11 cellular contexts compared by ENCODE assay signal in the genomic region with DNA sequence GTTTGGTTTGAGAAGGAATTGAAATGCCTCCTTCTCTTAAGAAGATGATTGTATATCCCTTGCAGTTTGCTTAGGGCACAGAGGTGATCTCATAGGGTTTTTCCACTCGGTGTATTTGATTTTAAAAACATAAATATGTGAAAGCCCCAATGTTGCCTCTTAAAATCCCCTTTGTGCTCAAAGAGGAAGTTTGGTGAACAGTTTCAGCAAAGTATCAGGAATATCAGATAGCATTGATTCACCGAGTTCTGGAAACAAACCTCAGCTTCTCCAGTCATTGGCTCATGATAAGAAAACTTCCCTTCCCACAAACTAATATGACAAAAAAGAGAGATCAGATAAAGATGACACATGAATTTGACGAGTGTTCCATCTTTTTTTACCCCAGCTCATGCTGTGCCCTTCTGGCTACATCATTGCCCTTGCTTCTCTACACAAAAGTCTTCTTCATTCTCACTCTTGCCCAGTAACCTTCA. TPM values are rescaled to one million over a fixed set of nuclear protein-coding genes. Genes with fewer than 3 reads are reported as not detected.
A peak's percentile ranks its signal among the peaks of the same experiment; 100 is the strongest.
DNase-seq lines count a peak whose midpoint lies in the region; ATAC-seq and TF ChIP-seq lines count a peak whose summit lies in the region.
"Had no signal": no experiment of that assay in that cellular context is flagged by ENCODE, and none has a peak within 500 bp of the region (broad histone marks: within the 10 kb centered on the region; RNA-seq: fewer than 3 reads in every experiment).

No MANE protein-coding gene starts in this region.

- DNase-seq in Caco-2 (no peak), activated B cell treated with CpG ODN at 0.5 μM for 24 hours (no peak), psoas muscle (no peak), osteocyte (ENCODE audit: extremely low spot score, unreplicated experiment) (no peak), RWPE1 (ENCODE audit: low spot score) (no peak)
- DNase-seq in CD4-positive, alpha-beta T cell, result no peak

- H3K4me1 Mint-ChIP-seq in Caco-2 (ENCODE audit: low read depth, unreplicated experiment) (peaks cover 34% of the 10 kb centered on the region), activated B cell treated with CpG ODN at 0.5 μM for 24 hours (peaks cover 49% of the 10 kb centered on the region), osteocyte (ENCODE audit: unreplicated experiment) (peaks cover 14% of the 10 kb centered on the region)
- H3K4me1 Mint-ChIP-seq in CD4-positive, alpha-beta T cell (ENCODE audit: low read depth), result no peaks in the 10 kb centered on the region

- TF ChIP-seq CTCF in Caco-2 (IDR thresholded peaks at IDR 0.05; ENCODE audit: insufficient read depth in 1 of 2, low read depth in 1 of 2, low read length in 1 of 2, severe bottlenecking in 1 of 2, unreplicated experiment in 1 of 2) (no peak), activated B cell treated with CpG ODN at 0.5 μM for 24 hours (IDR thresholded peaks at IDR 0.05) (no peak), psoas muscle (IDR thresholded peaks at IDR 0.05) (no peak), osteocyte (IDR thresholded peaks at IDR 0.05) (no peak), RWPE1 (conservative IDR thresholded peaks at IDR 0.05; ENCODE audit: low read depth) (no peak)
- no peak for TF ChIP-seq CTCF in CD4-positive, alpha-beta T cell (IDR thresholded peaks at IDR 0.05)

- peaks cover 7% of the 10 kb centered on the region for H3K36me3 Mint-ChIP-seq in Caco-2 (ENCODE audit: insufficient read depth, unreplicated experiment)
- H3K36me3 Mint-ChIP-seq in activated B cell treated with CpG ODN at 0.5 μM for 24 hours (ENCODE audit: low read depth), result no peaks in the 10 kb centered on the region
- no peaks in the 10 kb centered on the region for H3K36me3 Mint-ChIP-seq in CD4-positive, alpha-beta T cell (ENCODE audit: low read depth)
- peaks cover 6% of the 10 kb centered on the region for H3K36me3 Mint-ChIP-seq in osteocyte (ENCODE audit: unreplicated experiment)
- H3K36me3 Mint-ChIP-seq: CD14-positive monocyte had no signal

- H3K36me3 ChIP-seq in Caco-2 (ENCODE audit: control insufficient read depth, insufficient read depth, low read length) (no peaks in the 10 kb centered on the region), psoas muscle (ENCODE audit: insufficient read depth in 1 of 2, low read depth in 1 of 2) (no peaks in the 10 kb centered on the region)

- no peak overlapping the region for H3K27ac ChIP-seq in CD4-positive, alpha-beta T cell (ENCODE audit: low read depth, low read length)
- H3K27ac ChIP-seq in psoas muscle, result no peak overlapping the region
- no peak overlapping the region for H3K27ac ChIP-seq in RWPE1

- H3K9me3 Mint-ChIP-seq in Caco-2 (ENCODE audit: unreplicated experiment) (peaks cover 20% of the 10 kb centered on the region), activated B cell treated with CpG ODN at 0.5 μM for 24 hours (peaks cover 16% of the 10 kb centered on the region), osteocyte (ENCODE audit: unreplicated experiment) (peaks cover 20% of the 10 kb centered on the region)
- peaks cover 8% of the 10 kb centered on the region for H3K9me3 Mint-ChIP-seq in CD4-positive, alpha-beta T cell

- H3K27me3 Mint-ChIP-seq in Caco-2 (ENCODE audit: insufficient read depth, unreplicated experiment) (no peaks in the 10 kb centered on the region), activated B cell treated with CpG ODN at 0.5 μM for 24 hours (no peaks in the 10 kb centered on the region), osteocyte (ENCODE audit: unreplicated experiment) (no peaks in the 10 kb centered on the region)
- no peaks in the 10 kb centered on the region for H3K27me3 Mint-ChIP-seq in CD4-positive, alpha-beta T cell
- H3K27me3 Mint-ChIP-seq: activated naive CD8-positive, alpha-beta T cell had no signal

- BruUV-seq in Caco-2 (replicated peaks; lab: Mats Ljungman, UMichigan), result no TSS peak

- ATAC-seq in GM18909 (IDR thresholded peaks at IDR 0.05; ENCODE audit: poor library complexity, unreplicated experiment) (peak; percentile 61), HG02763 (IDR thresholded peaks at IDR 0.05; ENCODE audit: unreplicated experiment) (peak; percentile 49), activated B cell treated with CpG ODN at 0.5 μM for 24 hours (ENCODE audit: low read depth) (peak; percentile 81), psoas muscle (no peak)
- no peak for ATAC-seq in CD4-positive, alpha-beta T cell (ENCODE audit: poor library complexity)
- ATAC-seq: HepG2 had no signal

- H3K4me3 ChIP-seq in Caco-2 (ENCODE audit: low read depth, low read length) (no peak overlapping the region), psoas muscle (no peak overlapping the region)

- no peaks in the 10 kb centered on the region for H3K27me3 ChIP-seq in Caco-2 (replicated peaks; ENCODE audit: control insufficient read depth, insufficient read depth, low read length)
- H3K27me3 ChIP-seq in CD4-positive, alpha-beta T cell (ENCODE audit: control insufficient read depth, insufficient read depth, low read length), result no peaks in the 10 kb centered on the region
- peaks cover 0 to 3% (median 0%) of the 10 kb centered on the region in 3 donors for H3K27me3 ChIP-seq in psoas muscle (ENCODE audit: insufficient read depth in 3 of 3, low read length in 2 of 3)

- POLR2A ChIA-PET in Caco-2 (lab: Charles Lee) (no interaction called here), activated B cell treated with CpG ODN at 0.5 μM for 24 hours (lab: Charles Lee) (interaction anchor here (0.8 to 8.3 kb wide), 16 partner anchors 10 to 178 kb away, joined by 3 to 218 read pairs (median 5); partner anchors contain the start of gene DUSP5), RWPE1 (lab: Yijun Ruan, JAX; ENCODE audit: low non-redundant PET) (no interaction called here)
- POLR2A ChIA-PET in CD4-positive, alpha-beta T cell (lab: Charles Lee), result no interaction called here

- intact Hi-C loops in Caco-2 (cut with micrococcal nuclease; ENCODE audit: unreplicated experiment), result no loop called here
- intact Hi-C loops in activated B cell treated with CpG ODN at 0.5 μM for 24 hours (cut with micrococcal nuclease), result loop anchor here (1.0 kb wide), 4 partner anchors 14 to 211 kb away; no protein-coding TSS in a partner anchor
- intact Hi-C loops in CD4-positive, alpha-beta T cell (cut with DNase I, micrococcal nuclease), result no loop called here
- intact Hi-C loops in psoas muscle (cut with DNase I), result no loop called here

- WGBS in psoas muscle, 3 donors, result 57 to 66% (median 64%) methylated on average over 3 of the region's 3 CpGs

- H3K27ac Mint-ChIP-seq in Caco-2 (ENCODE audit: unreplicated experiment), result peak overlapping the region; percentile 15
- peak overlapping the region; percentile 92 for H3K27ac Mint-ChIP-seq in activated B cell treated with CpG ODN at 0.5 μM for 24 hours
- no peak overlapping the region for H3K27ac Mint-ChIP-seq in CD4-positive, alpha-beta T cell
- no peak overlapping the region for H3K27ac Mint-ChIP-seq in osteocyte (ENCODE audit: unreplicated experiment)
- H3K27ac Mint-ChIP-seq: activated naive CD8-positive, alpha-beta T cell; CD14-positive monocyte had no signal

- CTCF ChIA-PET in Caco-2 (lab: Charles Lee), result no interaction called here
- CTCF ChIA-PET in activated B cell treated with CpG ODN at 0.5 μM for 24 hours (lab: Charles Lee), result interaction anchor here (0.8 to 4.8 kb wide), 3 partner anchors 15 to 90 kb away, joined by 3 to 46 read pairs (median 5); no protein-coding TSS in a partner anchor
- CTCF ChIA-PET in CD4-positive, alpha-beta T cell (lab: Charles Lee), result no interaction called here
- CTCF ChIA-PET in RWPE1 (lab: Yijun Ruan, JAX), result no interaction called here

- H3K9me3 ChIP-seq in Caco-2 (peaks cover 18% of the 10 kb centered on the region), psoas muscle (no peaks in the 10 kb centered on the region)
- H3K9me3 ChIP-seq in CD4-positive, alpha-beta T cell (ENCODE audit: control insufficient read depth, low read length), result peaks cover 8% of the 10 kb centered on the region

- peaks cover 41% of the 10 kb centered on the region for H3K4me1 ChIP-seq in Caco-2
- no peaks in the 10 kb centered on the region for H3K4me1 ChIP-seq in psoas muscle

- H3K4me3 Mint-ChIP-seq in Caco-2 (ENCODE audit: unreplicated experiment) (no peak overlapping the region), activated B cell treated with CpG ODN at 0.5 μM for 24 hours (peak overlapping the region; percentile 57), osteocyte (ENCODE audit: unreplicated experiment) (no peak overlapping the region)
- no peak overlapping the region for H3K4me3 Mint-ChIP-seq in CD4-positive, alpha-beta T cell
- H3K4me3 Mint-ChIP-seq: activated naive CD8-positive, alpha-beta T cell; CD14-positive monocyte had no signal

RNA-seq across cellular contexts. Expression of gene SMNDC1, which starts 20.1 kb away (rescaled TPM):
- total RNA-seq in Caco-2 (2022) (51.6 and 52.4 TPM in 2 replicates), activated B cell treated with CpG ODN at 0.5 μM for 24 hours (32.7 and 35.6 TPM in 2 replicates), psoas muscle (10 to 100 TPM; 24.4 to 38.0 (median 29.2) TPM), osteocyte (28.9 and 31.7 TPM in 2 replicates)
- 10 to 100 TPM; 40.2 to 48.1 TPM for total RNA-seq in CD4-positive, alpha-beta T cell
- polyA plus RNA-seq in psoas muscle, result 10 to 100 TPM; 16.3 to 21.9 (median 19.3) TPM

Comparison
In these comparisons a context has a peak if more than half of its experiments do, and no peak if none do; other contexts are left out.
1. H3K27ac Mint-ChIP-seq: peak in Caco-2 (single experiment) and activated B cell treated with CpG ODN at 0.5 μM for 24 hours (single experiment); none in CD4-positive, alpha-beta T cell (single experiment) and osteocyte (single experiment).
2. ATAC-seq: peak in GM18909 (single experiment), HG02763 (single experiment) and activated B cell treated with CpG ODN at 0.5 μM for 24 hours (single experiment); none in CD4-positive, alpha-beta T cell (single experiment) and psoas muscle (0 of 4).